In the genomic region with DNA sequence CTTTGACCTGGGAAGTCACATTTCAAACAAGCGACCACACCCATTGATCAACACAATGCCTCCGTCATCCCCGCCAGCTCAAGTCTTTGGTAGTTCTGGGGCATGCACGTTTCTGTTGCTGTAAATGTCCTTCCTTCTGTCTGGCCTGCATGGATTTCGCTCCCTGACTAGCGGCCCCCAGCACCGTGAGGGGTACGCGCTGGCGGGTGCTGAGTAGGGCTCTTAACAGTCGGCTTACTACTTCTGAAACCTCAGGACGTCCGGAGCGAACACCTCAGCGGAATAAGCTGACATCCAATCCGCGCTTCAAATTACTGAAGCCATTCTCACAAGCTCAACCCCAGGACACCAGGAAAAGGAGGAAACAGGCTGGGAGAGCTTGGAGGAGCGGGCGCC, we compare ENCODE assay signal across 8 cellular contexts. TPM values are rescaled to one million over a fixed set of nuclear protein-coding genes. Genes with fewer than 3 reads are reported as not detected.
DNase-seq lines count a peak whose midpoint lies in the region; ATAC-seq and TF ChIP-seq lines count a peak whose summit lies in the region.

No MANE protein-coding gene starts in this region.

- H4K20me1 ChIP-seq in BLaER1, result peaks cover 18% of the 10 kb centered on the region; the same call in 1 of the 2 replicates

- peaks cover 21% of the 10 kb centered on the region for H3K36me3 ChIP-seq in BLaER1
- peaks cover 26% of the 10 kb centered on the region for H3K36me3 ChIP-seq in mesodermal cell (ENCODE audit: control insufficient read depth, insufficient read depth, low read length)
- H3K36me3 ChIP-seq in upper lobe of left lung, result peaks cover 0 to 2% (median under 1%) of the 10 kb centered on the region in 4 donors

- H3K27me3 ChIP-seq in BLaER1, result no peaks in the 10 kb centered on the region
- H3K27me3 ChIP-seq in upper lobe of left lung, result no peaks in the 10 kb centered on the region

- ATAC-seq in GM19025 (IDR thresholded peaks at IDR 0.05; ENCODE audit: low read depth, unreplicated experiment) (peak; percentile 12), HG03280 (IDR thresholded peaks at IDR 0.05; ENCODE audit: unreplicated experiment) (peak; percentile 23), T-cell (replicated peaks in 1 of 4) (peak; percentile 48 to 65 (median 52)), upper lobe of left lung (ENCODE audit: low FRiP score in 2 of 2) (peak; percentile 50)

- CTCF ChIA-PET in T-cell (lab: Charles Lee), result interaction anchor here (0.6 to 1.5 kb wide), 8 partner anchors 9 to 1555 kb away, joined by 3 to 6 read pairs (median 4); partner anchors contain the start of gene YKT6 (in 1 of the 2)

- TF ChIP-seq CTCF in upper lobe of left lung (IDR thresholded peaks at IDR 0.05), result no peak

- DNase-seq in T-cell (peak in 31 of 34 experiments; percentile 29 to 69 (median 49)), dermis blood vessel endothelial cell (peak; percentile 50), upper lobe of left lung (peak in 1 of 2 donors; percentile 28), medulla oblongata (ENCODE audit: extremely low spot score) (no peak)

- H3K4me1 Mint-ChIP-seq in T-cell, result peaks cover 54 to 56% (median 54%) of the 10 kb centered on the region in 3 donors

- no peak for TF ChIP-seq POLR2A in upper lobe of left lung (IDR thresholded peaks at IDR 0.05)

- H3K4me3 ChIP-seq in BLaER1 (peak overlapping the region; percentile 90), mesodermal cell (ENCODE audit: extremely low read depth, insufficient read depth, low read length, poor library complexity, severe bottlenecking) (peak overlapping the region; percentile 91), upper lobe of left lung (peak overlapping the region; percentile 76 to 94 (median 86))

- peak overlapping the region; percentile 94 to 97 for H3K27ac Mint-ChIP-seq in T-cell

- 0 to 1% methylated on average over 14 to 17 of the region's 19 CpGs for WGBS in mesodermal cell (ENCODE audit: insufficient coverage in 2 of 2), 2 experiments
- WGBS in upper lobe of left lung, 2 donors, result 0 to 1% methylated on average over 6 to 19 of the region's 19 CpGs

- H3K9me3 ChIP-seq in BLaER1 (no peaks in the 10 kb centered on the region), mesodermal cell (ENCODE audit: control insufficient read depth, low read length) (no peaks in the 10 kb centered on the region), upper lobe of left lung (no peaks in the 10 kb centered on the region)

- H3K4me3 Mint-ChIP-seq in T-cell, result peak overlapping the region; percentile 88

- peak overlapping the region; percentile 78 for H3K4me2 ChIP-seq in BLaER1

- H3K27ac ChIP-seq in BLaER1 (peak overlapping the region; percentile 99), mesodermal cell (ENCODE audit: low read depth, low read length, severe bottlenecking) (peak overlapping the region; percentile 99), upper lobe of left lung (peak overlapping the region; percentile 98)

- POLR2A ChIA-PET in T-cell (lab: Charles Lee), result interaction anchor here (0.6 to 1.8 kb wide), 7 partner anchors 10 to 91 kb away, joined by 3 to 6 read pairs (median 3); partner anchors contain the start of gene DDX56 (in 1 of the 2)

- H3K9me3 Mint-ChIP-seq in T-cell, result no peaks in the 10 kb centered on the region

- no peak for TF ChIP-seq EP300 in upper lobe of left lung (IDR thresholded peaks at IDR 0.05)

- peaks cover 53% of the 10 kb centered on the region for H3K4me1 ChIP-seq in BLaER1
- peaks cover 4% of the 10 kb centered on the region for H3K4me1 ChIP-seq in mesodermal cell (ENCODE audit: control insufficient read depth, insufficient read depth, low read length, poor library complexity, severe bottlenecking)
- H3K4me1 ChIP-seq in upper lobe of left lung, result peaks cover 38 to 51% (median 44%) of the 10 kb centered on the region in 4 donors

- H3K9ac ChIP-seq in BLaER1, result peak overlapping the region; percentile 98

- H3K27me3 Mint-ChIP-seq in T-cell, result no peaks in the 10 kb centered on the region

- peaks cover 20% of the 10 kb centered on the region for H3K36me3 Mint-ChIP-seq in T-cell

RNA-seq across cellular contexts. Expression of gene NUDCD3, which starts 0.5 kb away (rescaled TPM):
- total RNA-seq in T-cell, result 100 to 1,000 TPM in 1 of 5 donors, 10 to 100 TPM in 4; 87.9 to 106 (median 95.9) TPM
- 71.6 and 143 TPM in 2 replicates for total RNA-seq in dermis blood vessel endothelial cell
- 42.2 TPM for polyA plus RNA-seq in mesodermal cell (2013, experiment 1 of 2)
- polyA plus RNA-seq in mesodermal cell (2013, experiment 2 of 2), result 36.2 TPM
- 100 to 1,000 TPM in 1 of 6 donors, 10 to 100 TPM in 5; 48.5 to 104 (median 56.3) TPM for total RNA-seq in upper lobe of left lung

RNA-seq across cellular contexts. Expression of gene NPC1L1, which starts 51.2 kb away (rescaled TPM):
- total RNA-seq in T-cell, result under 1 TPM in 4 of 5 donors, not detected in 1; 0.06 to 0.50 (median 0.10) TPM
- not detected in 2 replicates for total RNA-seq in dermis blood vessel endothelial cell
- 0.18 TPM for polyA plus RNA-seq in mesodermal cell (2013, experiment 1 of 2)
- polyA plus RNA-seq in mesodermal cell (2013, experiment 2 of 2), result not detected
- under 1 TPM in 3 of 6 donors, not detected in 3; 0.06 to 0.55 (median 0.30) TPM for total RNA-seq in upper lobe of left lung
